In genomic region chrX:15602761-15603160, GRCh38 we compare ENCODE assay signal across 1 cellular context.
TF ChIP-seq lines count a peak whose summit lies in the region.

No MANE protein-coding gene starts in this region.

TF ChIP-seq in HCT116, 20 proteins besides CTCF, POLR2A, EP300 and RAD21 (continued from another document):
- TF ChIP-seq, protein P1, sequence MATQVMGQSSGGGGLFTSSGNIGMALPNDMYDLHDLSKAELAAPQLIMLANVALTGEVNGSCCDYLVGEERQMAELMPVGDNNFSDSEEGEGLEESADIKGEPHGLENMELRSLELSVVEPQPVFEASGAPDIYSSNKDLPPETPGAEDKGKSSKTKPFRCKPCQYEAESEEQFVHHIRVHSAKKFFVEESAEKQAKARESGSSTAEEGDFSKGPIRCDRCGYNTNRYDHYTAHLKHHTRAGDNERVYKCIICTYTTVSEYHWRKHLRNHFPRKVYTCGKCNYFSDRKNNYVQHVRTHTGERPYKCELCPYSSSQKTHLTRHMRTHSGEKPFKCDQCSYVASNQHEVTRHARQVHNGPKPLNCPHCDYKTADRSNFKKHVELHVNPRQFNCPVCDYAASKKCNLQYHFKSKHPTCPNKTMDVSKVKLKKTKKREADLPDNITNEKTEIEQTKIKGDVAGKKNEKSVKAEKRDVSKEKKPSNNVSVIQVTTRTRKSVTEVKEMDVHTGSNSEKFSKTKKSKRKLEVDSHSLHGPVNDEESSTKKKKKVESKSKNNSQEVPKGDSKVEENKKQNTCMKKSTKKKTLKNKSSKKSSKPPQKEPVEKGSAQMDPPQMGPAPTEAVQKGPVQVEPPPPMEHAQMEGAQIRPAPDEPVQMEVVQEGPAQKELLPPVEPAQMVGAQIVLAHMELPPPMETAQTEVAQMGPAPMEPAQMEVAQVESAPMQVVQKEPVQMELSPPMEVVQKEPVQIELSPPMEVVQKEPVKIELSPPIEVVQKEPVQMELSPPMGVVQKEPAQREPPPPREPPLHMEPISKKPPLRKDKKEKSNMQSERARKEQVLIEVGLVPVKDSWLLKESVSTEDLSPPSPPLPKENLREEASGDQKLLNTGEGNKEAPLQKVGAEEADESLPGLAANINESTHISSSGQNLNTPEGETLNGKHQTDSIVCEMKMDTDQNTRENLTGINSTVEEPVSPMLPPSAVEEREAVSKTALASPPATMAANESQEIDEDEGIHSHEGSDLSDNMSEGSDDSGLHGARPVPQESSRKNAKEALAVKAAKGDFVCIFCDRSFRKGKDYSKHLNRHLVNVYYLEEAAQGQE (IDR thresholded peaks at IDR 0.05; ENCODE audit: low read depth) = no peak
- TF ChIP-seq JUND (IDR thresholded peaks at IDR 0.05) (no peak), ZBTB33 (IDR thresholded peaks at IDR 0.05; ENCODE audit: extremely low read depth, insufficient replicate concordance, low read length) (no peak), FOSL1 (IDR thresholded peaks at IDR 0.05; ENCODE audit: low read depth) (no peak), CBX3 (IDR thresholded peaks at IDR 0.05; ENCODE audit: low read depth) (no peak), EGR1 (IDR thresholded peaks at IDR 0.05; ENCODE audit: low read depth) (no peak), SP1 (IDR thresholded peaks at IDR 0.05; ENCODE audit: low read depth) (no peak), EZH2phosphoT487 (IDR thresholded peaks at IDR 0.05; ENCODE audit: borderline replicate concordance) (no peak), YY1 (IDR thresholded peaks at IDR 0.05; ENCODE audit: extremely low read depth, insufficient replicate concordance, low read depth, low read length) (no peak)
